ENCODE assay signal across 17 cellular contexts in genomic region chr7:74535951-74536356, GRCh38.
DNase-seq lines count a peak whose midpoint lies in the region; ATAC-seq, FAIRE-seq and TF ChIP-seq lines count a peak whose summit lies in the region.
"Had no signal": no experiment of that assay in that cellular context is flagged by ENCODE, and none has a peak within 500 bp of the region (broad histone marks: within the 10 kb centered on the region; RNA-seq: fewer than 3 reads in every experiment).

No MANE protein-coding gene starts in this region.

- H4K8ac ChIP-seq in H1 (ENCODE audit: extremely low read depth, insufficient read depth, low read length): no peak overlapping the region; the same call in 1 of the 2 replicates

- H3K36me3 ChIP-seq in H1 (ENCODE audit: control insufficient read depth in 2 of 4, insufficient read depth in 4 of 4, low read length in 3 of 4): peaks cover 0 to 12% (median 3%) of the 10 kb centered on the region in 4 experiments; a peak in 6 of 8 replicates
- H3K36me3 ChIP-seq in psoas muscle (ENCODE audit: insufficient read depth in 1 of 2, low read depth in 1 of 2): peaks cover 0 to 77% of the 10 kb centered on the region in 2 donors

- no peaks in the 10 kb centered on the region for H4K20me1 ChIP-seq in H1 (replicated peaks in 1 of 2; ENCODE audit: control insufficient read depth in 1 of 2, insufficient read depth in 2 of 2, low read length in 2 of 2)

- no peak for TF ChIP-seq EP300 in H1 (IDR thresholded peaks at IDR 0.05; ENCODE audit: borderline replicate concordance in 1 of 2, low read depth in 2 of 2, low read length in 2 of 2)

- TF ChIP-seq CTCF in H1 (IDR thresholded peaks at IDR 0.05; ENCODE audit: control extremely low read depth in 1 of 3, insufficient read depth in 1 of 3, low read depth in 1 of 3, low read length in 3 of 3) (no peak), psoas muscle (IDR thresholded peaks at IDR 0.05) (no peak)

- no peaks in the 10 kb centered on the region for H3K27me3 Mint-ChIP-seq in activated CD4-positive, alpha-beta memory T cell treated with anti-CD3 and anti-CD28 coated beads, Interleukin-2, amount 10 ng/mL, durations not matched to agents 7 days and 5 days

- H3K4me1 ChIP-seq in H1 (replicated peaks in 1 of 4; ENCODE audit: control insufficient read depth in 3 of 4, insufficient read depth in 4 of 4, low read length in 3 of 4) (no peaks in the 10 kb centered on the region), right cardiac atrium (ENCODE audit: control insufficient read depth, insufficient read depth, low read length) (no peaks in the 10 kb centered on the region), psoas muscle (peaks cover 6% of the 10 kb centered on the region)

- CTCF ChIA-PET in H1 (lab: Charles Lee; ENCODE audit: partially characterized antibody): interaction anchor here (0.7 to 3.1 kb wide), 7 partner anchors 8 to 130 kb away, joined by 3 to 15 read pairs (median 3); no protein-coding TSS in a partner anchor
- CTCF ChIA-PET in activated CD4-positive, alpha-beta memory T cell treated with anti-CD3 and anti-CD28 coated beads, Interleukin-2, amount 10 ng/mL, durations not matched to agents 7 days and 5 days (lab: Charles Lee): no interaction called here

- no peak overlapping the region for H3K56ac ChIP-seq in H1 (replicated peaks; ENCODE audit: insufficient read length, low read depth, low read length)

- no peak overlapping the region for H3K14ac ChIP-seq in H1 (ENCODE audit: insufficient read length)

- H2AK5ac ChIP-seq in H1 (ENCODE audit: low read depth, low read length): no peak overlapping the region

- no peaks in the 10 kb centered on the region for H3K23me2 ChIP-seq in H1 (ENCODE audit: low read depth, low read length)

- no peak overlapping the region for H3K9ac ChIP-seq in H1 (replicated peaks in 1 of 4; ENCODE audit: extremely low read depth in 1 of 4, low read depth in 3 of 4, low read length in 3 of 4)

- no peak overlapping the region for H3K27ac Mint-ChIP-seq in activated CD4-positive, alpha-beta memory T cell treated with anti-CD3 and anti-CD28 coated beads, Interleukin-2, amount 10 ng/mL, durations not matched to agents 7 days and 5 days
- H3K27ac Mint-ChIP-seq: CD14-positive monocyte, HFFc6 had no signal

- H3K4me3 Mint-ChIP-seq in activated CD4-positive, alpha-beta memory T cell treated with anti-CD3 and anti-CD28 coated beads, Interleukin-2, amount 10 ng/mL, durations not matched to agents 7 days and 5 days: no peak overlapping the region
- H3K4me3 Mint-ChIP-seq: CD14-positive monocyte, HFFc6 had no signal

- no peaks in the 10 kb centered on the region for H3K36me3 Mint-ChIP-seq in activated CD4-positive, alpha-beta memory T cell treated with anti-CD3 and anti-CD28 coated beads, Interleukin-2, amount 10 ng/mL, durations not matched to agents 7 days and 5 days (ENCODE audit: low read depth)
- H3K36me3 Mint-ChIP-seq: CD14-positive monocyte had no signal

- H3K27ac ChIP-seq in H1 (ENCODE audit: low read depth, low read length) (no peak overlapping the region), right cardiac atrium (ENCODE audit: low read length) (peak overlapping the region; percentile 55), psoas muscle (peak overlapping the region; percentile 53)

- H2BK12ac ChIP-seq in H1 (ENCODE audit: low read depth, low read length): no peak overlapping the region

- POLR2A ChIA-PET in H1 (lab: Charles Lee; ENCODE audit: partially characterized antibody): interaction anchor here (0.6 to 1.6 kb wide), 2 partner anchors 30 to 91 kb away, joined by 3 to 4 read pairs; no protein-coding TSS in a partner anchor
- POLR2A ChIA-PET in activated CD4-positive, alpha-beta memory T cell treated with anti-CD3 and anti-CD28 coated beads, Interleukin-2, amount 10 ng/mL, durations not matched to agents 7 days and 5 days (lab: Charles Lee): no interaction called here

- DNase-seq in HuH-7.5 (ENCODE audit: low spot score) (peak; percentile 53), H1 (ENCODE audit: low read depth in 1 of 2, low spot score in 2 of 2) (no peak), right cardiac atrium (peak in 1 of 3 donors; percentile 37), psoas muscle (no peak), NCI-H1048 (lab: John Stamatoyannopoulos, UW) (no peak), NCI-H1092 (lab: John Stamatoyannopoulos, UW) (no peak)
- DNase-seq in activated CD4-positive, alpha-beta memory T cell treated with anti-CD3 and anti-CD28 coated beads, Interleukin-2, amount 10 ng/mL, durations not matched to agents 7 days and 5 days: no peak
- DNase-seq: COR-L47, DMS53, HFFc6, Karpas-422, NCI-H1417 treated with DMSO at 0.1 percent for 48 hours, NCI-H2029, NCI-H510A, RPMI8226 had no signal

- ATAC-seq in right cardiac atrium (peak in 1 of 2 donors; percentile 34), psoas muscle (no peak), GM21515 (IDR thresholded peaks at IDR 0.05; ENCODE audit: unreplicated experiment) (no peak)

- H3K9me3 Mint-ChIP-seq in activated CD4-positive, alpha-beta memory T cell treated with anti-CD3 and anti-CD28 coated beads, Interleukin-2, amount 10 ng/mL, durations not matched to agents 7 days and 5 days: no peaks in the 10 kb centered on the region
- H3K9me3 Mint-ChIP-seq: CD14-positive monocyte, HFFc6 had no signal

- no peak overlapping the region for H2BK15ac ChIP-seq in H1 (ENCODE audit: low read length)

- H4K91ac ChIP-seq in H1 (replicated peaks; ENCODE audit: insufficient read length, low read length): no peak overlapping the region

- no peak for TF ChIP-seq RAD21 in H1 (IDR thresholded peaks at IDR 0.05 in 1 of 2, conservative IDR thresholded peaks at IDR 0.05 in 1 of 2; ENCODE audit: low read depth in 2 of 2, low read length in 2 of 2)

- no peaks in the 10 kb centered on the region for H3K79me1 ChIP-seq in H1 (ENCODE audit: low read depth, low read length)

- H3K9me3 ChIP-seq in H1 (ENCODE audit: insufficient read depth in 2 of 2, low read depth in 1 of 2, low read length in 1 of 2) (no peaks in the 10 kb centered on the region), right cardiac atrium (ENCODE audit: control insufficient read depth, low read length) (no peaks in the 10 kb centered on the region), psoas muscle (no peaks in the 10 kb centered on the region)

- no peak overlapping the region for H3K4ac ChIP-seq in H1 (replicated peaks; ENCODE audit: insufficient read length, low read depth, low read length)

- intact Hi-C loops in right cardiac atrium (cut with DNase I): no loop called here
- intact Hi-C loops in psoas muscle (cut with DNase I): no loop called here

- H3K23ac ChIP-seq in H1 (ENCODE audit: insufficient read length): no peak overlapping the region

- H2BK120ac ChIP-seq in H1 (replicated peaks; ENCODE audit: low read depth, low read length): no peak overlapping the region

- no peaks in the 10 kb centered on the region for H3K4me1 Mint-ChIP-seq in activated CD4-positive, alpha-beta memory T cell treated with anti-CD3 and anti-CD28 coated beads, Interleukin-2, amount 10 ng/mL, durations not matched to agents 7 days and 5 days
- H3K4me1 Mint-ChIP-seq: CD14-positive monocyte had no signal

- H2BK5ac ChIP-seq in H1 (ENCODE audit: low read depth, low read length): peak overlapping the region; percentile 16; the same call in 1 of the 2 replicates

- H3K4me3 ChIP-seq in H1 (ENCODE audit: extremely low read depth in 1 of 4, insufficient read depth in 2 of 4, low read depth in 3 of 4, low read length in 4 of 4) (no peak overlapping the region), right cardiac atrium (ENCODE audit: low read length) (no peak overlapping the region), psoas muscle (no peak overlapping the region)

- H3K79me2 ChIP-seq in H1 (ENCODE audit: control insufficient read depth in 1 of 2, insufficient read depth in 2 of 2, low read length in 2 of 2): no peaks in the 10 kb centered on the region

- WGBS in H1 (ENCODE audit: extremely low coverage in 1 of 2, insufficient coverage in 1 of 2, insufficient read length in 1 of 2, insufficient replicate concordance in 2 of 2, low coverage in 1 of 2, low lambda C conversion rate in 2 of 2, missing lambda C conversion rate in 1 of 2), 2 experiments: 93% methylated on average over 10 of the region's 13 CpGs; no CpG with 5 or more reads in 1 of the 2 experiments
- 67% methylated on average over 13 of the region's 13 CpGs for WGBS in right cardiac atrium
- 76 to 85% (median 78%) methylated on average over 13 of the region's 13 CpGs for WGBS in psoas muscle, 3 donors

- H4K5ac ChIP-seq in H1 (ENCODE audit: insufficient read length, low read depth, low read length): no peak overlapping the region

- H3K27me3 ChIP-seq in H1 (replicated peaks in 1 of 4; ENCODE audit: control insufficient read depth in 3 of 4, extremely low read depth in 1 of 4, insufficient read depth in 3 of 4, low read length in 3 of 4) (no peaks in the 10 kb centered on the region), right cardiac atrium (ENCODE audit: control insufficient read depth, insufficient read depth) (no peaks in the 10 kb centered on the region), psoas muscle (ENCODE audit: insufficient read depth in 3 of 3, low read length in 2 of 3) (no peaks in the 10 kb centered on the region)

- H3K4me2 ChIP-seq in H1 (ENCODE audit: insufficient read depth in 1 of 2, low read depth in 2 of 2, low read length in 2 of 2): no peak overlapping the region

- FAIRE-seq in H1 (lab: Jason Lieb, UNC): no peak

- no peak for TF ChIP-seq POLR2A in H1 (IDR thresholded peaks at IDR 0.05; ENCODE audit: control extremely low read depth in 1 of 2, low read depth in 2 of 2, low read length in 2 of 2)

- H2AFZ ChIP-seq in H1 (ENCODE audit: low read length): no peak overlapping the region

- no peak overlapping the region for H2BK20ac ChIP-seq in H1 (ENCODE audit: low read length)

- H3K18ac ChIP-seq in H1 (ENCODE audit: extremely low read depth, low read length): no peak overlapping the region

TF ChIP-seq in H1, 55 proteins besides CTCF, POLR2A, EP300 and RAD21 (continues in another document):
- TF ChIP-seq TEAD4 (IDR thresholded peaks at IDR 0.05; ENCODE audit: low read depth, low read length) (no peak), RBBP5 (IDR thresholded peaks at IDR 0.05; ENCODE audit: borderline replicate concordance, low read depth, low read length) (no peak), TBP (IDR thresholded peaks at IDR 0.05; ENCODE audit: low read depth, low read length) (no peak), E2F6 (IDR thresholded peaks at IDR 0.05) (no peak), JUN (IDR thresholded peaks at IDR 0.05; ENCODE audit: low read depth, low read length) (no peak), RNF2 (IDR thresholded peaks at IDR 0.05; ENCODE audit: borderline replicate concordance, low read depth, low read length, missing control alignments, poor library complexity, severe bottlenecking) (no peak), CBX8 (IDR thresholded peaks at IDR 0.05; ENCODE audit: borderline replicate concordance, low read depth, low read length) (no peak), HDAC2 (IDR thresholded peaks at IDR 0.05; ENCODE audit: borderline replicate concordance in 1 of 2, low read depth in 2 of 2, low read length in 2 of 2) (no peak)
